Comparison of ENCODE assay signal across 13 cellular contexts in the genomic region with DNA sequence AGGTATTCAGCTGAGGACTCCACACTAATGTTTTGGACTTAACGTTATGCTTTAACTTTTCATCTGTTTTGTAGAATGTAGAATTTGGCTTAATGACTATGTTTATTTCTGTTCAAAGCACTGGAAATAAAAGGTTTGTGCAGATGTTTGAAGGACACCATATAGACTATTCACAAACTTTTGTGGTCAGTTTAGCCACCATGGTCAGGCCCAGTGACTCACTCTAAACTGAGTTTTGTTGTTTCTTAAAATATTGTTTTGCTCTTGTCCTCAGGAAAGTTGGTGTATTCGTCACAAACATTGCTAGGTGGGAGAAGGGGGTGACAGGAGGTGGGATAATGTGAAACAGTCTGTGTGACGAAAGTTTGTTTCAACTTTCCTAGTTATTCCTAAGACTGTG. TPM values are rescaled to one million over a fixed set of nuclear protein-coding genes. Genes with fewer than 3 reads are reported as not detected.
A peak's percentile ranks its signal among the peaks of the same experiment; 100 is the strongest.
DNase-seq lines count a peak whose midpoint lies in the region; ATAC-seq and TF ChIP-seq lines count a peak whose summit lies in the region.
"Had no signal": no experiment of that assay in that cellular context is flagged by ENCODE, and none has a peak within 500 bp of the region (broad histone marks: within the 10 kb centered on the region; RNA-seq: fewer than 3 reads in every experiment).

No MANE protein-coding gene starts in this region.

- H3K9ac ChIP-seq in fibroblast of lung (ENCODE audit: insufficient read depth, low read length), result no peak overlapping the region

- ATAC-seq in Panc1 (no peak), gastrocnemius medialis (no peak), HG03565 (IDR thresholded peaks at IDR 0.05; ENCODE audit: unreplicated experiment) (no peak)
- ATAC-seq: SK-N-SH treated with all-trans-retinoic acid at 6 μM for 48 hours had no signal

- POLR2A ChIA-PET in Panc1 (lab: Charles Lee), result no interaction called here

- H3K27me3 ChIP-seq in Panc1 (ENCODE audit: control insufficient read depth, insufficient read depth, low read length) (no peaks in the 10 kb centered on the region), fibroblast of lung (ENCODE audit: control insufficient read depth, insufficient read depth, low read length) (no peaks in the 10 kb centered on the region), gastrocnemius medialis (no peaks in the 10 kb centered on the region)

- DNase-seq in ELR (ENCODE audit: low read depth) (peak; percentile 49), Panc1 (ENCODE audit: low read depth, low spot score) (no peak), fibroblast of lung (ENCODE audit: low read depth in 2 of 2) (peak; percentile 18 to 48), gastrocnemius medialis (no peak), GM19238 (ENCODE audit: insufficient read length, low spot score) (no peak), NCI-H1694 (lab: John Stamatoyannopoulos, UW) (no peak), CD1c-positive myeloid dendritic cell (ENCODE audit: extremely low spot score) (no peak)
- DNase-seq: NCI-H146, NCI-H345, NCI-H526 treated with DMSO at 0.1 percent for 48 hours had no signal

- intact Hi-C loops in Panc1 (cut with micrococcal nuclease; ENCODE audit: unreplicated experiment) (no loop called here), gastrocnemius medialis (cut with DNase I; ENCODE audit: low total_unique reads) (loop anchor here (2.0 to 5.0 kb wide), 2 partner anchors 15 to 124 kb away; no protein-coding TSS in a partner anchor)

- CTCF ChIA-PET in Panc1 (lab: Charles Lee), result no interaction called here

- H3K9me3 ChIP-seq in Panc1 (ENCODE audit: control insufficient read depth, insufficient read depth, low read depth, low read length) (no peaks in the 10 kb centered on the region), fibroblast of lung (ENCODE audit: control insufficient read depth, insufficient read depth, low read depth, low read length) (no peaks in the 10 kb centered on the region), gastrocnemius medialis (no peaks in the 10 kb centered on the region)
- H3K9me3 ChIP-seq: HAP-1 had no signal

- in situ Hi-C loops in Panc1 (cut with HindIII; ENCODE audit: low pct_unique_long_range_greater_than_20kb, low sequenced_read_pairs) (no loop called here), gastrocnemius medialis (cut with MboI; ENCODE audit: low sequenced_read_pairs in 4 of 4) (loop anchor here in 1 of 4 donors (10.0 kb wide), 1 partner anchor 57 kb away; no protein-coding TSS in a partner anchor)

- no peak overlapping the region for H2AFZ ChIP-seq in fibroblast of lung (ENCODE audit: low read length)

- H3K27ac ChIP-seq in Panc1 (ENCODE audit: low read length) (peak overlapping the region; percentile 51; the same call in 1 of the 2 replicates), fibroblast of lung (ENCODE audit: insufficient read depth, low read length) (no peak overlapping the region), gastrocnemius medialis (peak overlapping the region; percentile 71 to 91 (median 84))

- H3K4me2 ChIP-seq in fibroblast of lung (ENCODE audit: extremely low read depth, insufficient read depth, low read length), result no peak overlapping the region

- H3K4me1 ChIP-seq in Panc1 (ENCODE audit: control insufficient read depth, insufficient read depth, low read length) (peaks cover 15% of the 10 kb centered on the region), fibroblast of lung (ENCODE audit: control insufficient read depth, extremely low read depth, insufficient read depth, low read length) (peaks cover 3% of the 10 kb centered on the region), gastrocnemius medialis (peaks cover 27 to 31% of the 10 kb centered on the region in 2 donors)
- H3K4me1 ChIP-seq: HAP-1 had no signal

- TF ChIP-seq POLR2A in gastrocnemius medialis (IDR thresholded peaks at IDR 0.05), result no peak

- BruUV-seq in Panc1 (replicated peaks; lab: Mats Ljungman, UMichigan), result no TSS peak

- no peaks in the 10 kb centered on the region for H4K20me1 ChIP-seq in fibroblast of lung (ENCODE audit: control insufficient read depth, extremely low read depth, insufficient read depth, low read length)

- H3K36me3 ChIP-seq in Panc1 (ENCODE audit: control insufficient read depth, insufficient read depth, low read length) (no peaks in the 10 kb centered on the region), fibroblast of lung (ENCODE audit: control insufficient read depth, insufficient read depth, low read length) (no peaks in the 10 kb centered on the region), gastrocnemius medialis (no peaks in the 10 kb centered on the region)
- H3K36me3 ChIP-seq: HAP-1 had no signal

- H3K79me2 ChIP-seq in fibroblast of lung (ENCODE audit: control insufficient read depth, insufficient read depth, low read length), result no peaks in the 10 kb centered on the region

- no peak overlapping the region for H3K4me3 ChIP-seq in Panc1 (ENCODE audit: low read depth in 2 of 2, low read length in 2 of 2)
- H3K4me3 ChIP-seq in fibroblast of lung (replicated peaks in 1 of 4; ENCODE audit: control extremely low read depth in 1 of 4, insufficient read depth in 1 of 4, low read depth in 3 of 4, low read length in 4 of 4), result no peak overlapping the region
- H3K4me3 ChIP-seq in gastrocnemius medialis, result no peak overlapping the region
- H3K4me3 ChIP-seq: HAP-1 had no signal

- TF ChIP-seq CTCF in Panc1 (IDR thresholded peaks at IDR 0.05) (no peak), fibroblast of lung (conservative IDR thresholded peaks at IDR 0.05 in 1 of 2, IDR thresholded peaks at IDR 0.05 in 1 of 2; ENCODE audit: low read depth in 1 of 2, low read length in 2 of 2) (no peak), gastrocnemius medialis (IDR thresholded peaks at IDR 0.05 in 4 of 5, conservative IDR thresholded peaks at IDR 0.05 in 1 of 5) (no peak)

RNA-seq across cellular contexts. Expression of gene LIFR, which starts 35.0 kb away (rescaled TPM):
- 91.3 TPM for total RNA-seq in Panc1 (2021; ENCODE audit: unreplicated experiment)
- 20.6 TPM for polyA plus RNA-seq in Panc1 (2012; ENCODE audit: insufficient read length)
- total RNA-seq in fibroblast of lung, result 65.1 and 84.5 TPM in 2 replicates
- polyA plus RNA-seq in fibroblast of lung, result 35.7 and 43.6 TPM in 2 replicates
- 19.8 and 26.6 TPM in 2 replicates for polyA plus RNA-seq in fibroblast of lung (2012)
- 15.3 and 21.3 TPM in 2 replicates for polyA minus RNA-seq in fibroblast of lung (ENCODE audit: low replicate concordance)
- total RNA-seq in gastrocnemius medialis, result 100 to 1,000 TPM in 1 of 4 donors, 10 to 100 TPM in 3; 80.0 to 233 (median 89.5) TPM

Comparison
In these comparisons a context has a peak if more than half of its experiments do, and no peak if none do; other contexts are left out.
1. DNase-seq: peak in ELR (single experiment) and fibroblast of lung (2 of 2); none in Panc1 (single experiment), gastrocnemius medialis (0 of 2), GM19238 (single experiment), NCI-H1694 (single experiment) and CD1c-positive myeloid dendritic cell (single experiment).